9 cellular contexts compared by ENCODE assay signal in the genomic region with DNA sequence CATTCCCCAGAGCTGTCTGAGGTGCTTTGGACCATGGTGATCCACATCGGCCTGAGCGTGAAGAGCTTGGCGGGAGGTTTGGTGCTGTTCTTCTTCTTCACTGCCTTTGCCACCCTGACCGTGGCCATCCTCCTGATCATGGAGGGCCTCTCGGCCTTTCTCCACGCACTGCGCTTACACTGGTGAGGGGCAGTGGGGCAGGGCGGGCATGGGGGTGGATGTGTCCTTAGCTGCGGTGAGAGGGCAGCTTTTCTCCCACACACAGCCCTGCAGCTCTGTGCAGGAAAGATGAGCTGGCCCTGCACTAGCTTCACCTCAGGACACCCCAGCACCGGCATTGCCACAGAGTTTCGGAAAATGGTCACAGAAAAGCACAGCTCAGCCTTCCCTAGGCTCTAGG.
"Had no signal": no experiment of that assay in that cellular context is flagged by ENCODE, and none has a peak within 500 bp of the region (broad histone marks: within the 10 kb centered on the region; RNA-seq: fewer than 3 reads in every experiment).

No MANE protein-coding gene starts in this region.

- H3K27me3 ChIP-seq: body of pancreas, foreskin keratinocyte, heart left ventricle had no signal

- H3K4me3 ChIP-seq: body of pancreas, heart left ventricle had no signal

- DNase-seq: activated B cell treated with CpG ODN at 0.5 μM for 24 hours; activated CD4-positive, alpha-beta T cell treated with anti-CD3 and anti-CD28 coated beads, Interleukin-2, amount 10 ng/mL, durations not matched to agents 24 days and 14 days; activated naive CD4-positive, alpha-beta T cell treated with anti-CD3 and anti-CD28 coated beads, Interleukin-2, amount 10 ng/mL, durations not matched to agents 7 days and 5 days; body of pancreas; foreskin keratinocyte; heart left ventricle; stimulated activated CD4-positive, alpha-beta T cell treated with anti-CD3 and anti-CD28 coated beads, Interleukin-15, amount 100 ng/mL, for 24 hours; stimulated activated CD4-positive, alpha-beta T cell treated with anti-CD3 and anti-CD28 coated beads, Interleukin-4, amount 100 ng/mL, for 4 hours had no signal

- H3K9me3 ChIP-seq: body of pancreas, heart left ventricle had no signal

- H3K27ac ChIP-seq: body of pancreas, foreskin keratinocyte had no signal

- ATAC-seq: body of pancreas, esophagus mucosa, foreskin keratinocyte, heart left ventricle had no signal
